7 cellular contexts compared by ENCODE assay signal in the genomic region with DNA sequence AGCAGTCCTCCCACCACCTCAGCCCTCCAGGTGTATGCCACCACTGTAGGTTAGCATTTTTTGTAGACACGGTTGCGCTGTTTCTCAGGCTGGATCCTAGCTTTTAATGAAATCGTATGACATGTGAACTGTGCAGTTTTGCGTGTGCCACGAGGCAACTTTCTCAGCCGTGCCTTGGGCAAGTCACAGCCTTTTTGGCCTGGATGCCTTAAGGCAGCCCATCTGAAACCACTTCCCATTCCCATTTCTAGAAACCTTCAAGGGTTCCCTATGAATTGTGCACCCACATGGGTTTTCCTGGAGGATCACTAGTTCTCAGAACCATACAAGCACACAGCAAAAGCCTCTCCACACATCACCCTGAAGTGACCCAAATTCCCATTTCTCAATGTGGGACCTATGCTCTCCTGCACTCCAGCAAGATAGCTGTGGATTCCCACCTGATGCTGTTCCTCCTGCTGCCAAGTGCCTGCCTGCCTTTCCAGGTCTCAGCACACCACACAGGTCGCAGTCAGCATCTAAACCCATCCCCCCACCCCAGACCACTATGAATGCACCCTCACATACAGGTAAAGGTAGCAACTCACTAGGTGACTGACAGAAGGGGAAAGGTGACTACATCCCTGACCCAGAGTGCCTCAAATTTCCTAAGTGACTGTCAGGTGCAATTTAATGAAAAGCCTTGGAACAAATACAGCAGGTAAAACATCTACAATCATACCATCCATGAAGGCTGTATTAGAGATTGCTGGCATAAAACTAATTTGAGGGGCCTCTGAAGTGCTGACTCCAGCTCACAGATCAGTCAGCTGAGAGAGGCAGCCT. TPM values are rescaled to one million over a fixed set of nuclear protein-coding genes. Genes with fewer than 3 reads are reported as not detected.
DNase-seq lines count a peak whose midpoint lies in the region; ATAC-seq and TF ChIP-seq lines count a peak whose summit lies in the region.

No MANE protein-coding gene starts in this region.

- peaks cover 33% of the 10 kb centered on the region for H3K36me3 Mint-ChIP-seq in activated T-helper 1 cell treated with anti-CD3 and anti-CD28 coated beads, Interleukin-12 subunit alpha, Interleukin-12 subunit beta, Interleukin-2, Interleukin-4 antibody, amounts not matched to agents 30 ng/mL and 10 ng/mL and 1 ng/mL, durations not matched to agents 14 hours and 24 hours and 36 hours (ENCODE audit: low read depth)
- peaks cover 16% of the 10 kb centered on the region for H3K36me3 Mint-ChIP-seq in natural killer cell

- H3K9me3 Mint-ChIP-seq in activated T-helper 1 cell treated with anti-CD3 and anti-CD28 coated beads, Interleukin-12 subunit alpha, Interleukin-12 subunit beta, Interleukin-2, Interleukin-4 antibody, amounts not matched to agents 30 ng/mL and 10 ng/mL and 1 ng/mL, durations not matched to agents 14 hours and 24 hours and 36 hours = no peaks in the 10 kb centered on the region
- H3K9me3 Mint-ChIP-seq in natural killer cell = no peaks in the 10 kb centered on the region

- peak overlapping the region; percentile 45 for H3K27ac Mint-ChIP-seq in activated T-helper 1 cell treated with anti-CD3 and anti-CD28 coated beads, Interleukin-12 subunit alpha, Interleukin-12 subunit beta, Interleukin-2, Interleukin-4 antibody, amounts not matched to agents 30 ng/mL and 10 ng/mL and 1 ng/mL, durations not matched to agents 14 hours and 24 hours and 36 hours
- peak overlapping the region; percentile 54 to 76 for H3K27ac Mint-ChIP-seq in natural killer cell

- peaks cover 3 to 46% (median 33%) of the 10 kb centered on the region in 9 donors for H3K4me1 ChIP-seq in heart right ventricle

- intact Hi-C loops in activated T-helper 1 cell treated with anti-CD3 and anti-CD28 coated beads, Interleukin-12 subunit alpha, Interleukin-12 subunit beta, Interleukin-2, Interleukin-4 antibody, amounts not matched to agents 30 ng/mL and 10 ng/mL and 1 ng/mL, durations not matched to agents 14 hours and 24 hours and 36 hours (cut with micrococcal nuclease) = loop anchor here (1.0 kb wide), 3 partner anchors 56 to 435 kb away; a partner anchor contains a TSS
- intact Hi-C loops in natural killer cell (cut with micrococcal nuclease) (loop anchor here (1.0 to 2.0 kb wide), 3 partner anchors 29 to 435 kb away; a partner anchor contains a TSS), heart right ventricle (cut with DNase I) (loop anchor here in 3 of 10 donors (5.0 to 10.0 kb wide), 3 partner anchors 43 to 435 kb away; a partner anchor contains a TSS)

- H3K9me3 ChIP-seq in heart right ventricle = no peaks in the 10 kb centered on the region

- TF ChIP-seq CTCF in natural killer cell (IDR thresholded peaks at IDR 0.05) = no peak
- no peak for TF ChIP-seq CTCF in heart right ventricle (IDR thresholded peaks at IDR 0.05)

- peak; percentile 9 for TF ChIP-seq POLR2A in GM18526 (IDR thresholded peaks at IDR 0.05; ENCODE audit: extremely low read depth, insufficient read length)

- DNase-seq in activated T-helper 1 cell treated with anti-CD3 and anti-CD28 coated beads, Interleukin-12 subunit alpha, Interleukin-12 subunit beta, Interleukin-2, Interleukin-4 antibody, amounts not matched to agents 30 ng/mL and 10 ng/mL and 1 ng/mL, durations not matched to agents 14 hours and 24 hours and 36 hours (ENCODE audit: low spot score) = no peak
- DNase-seq in natural killer cell (no peak), Ammon's horn (ENCODE audit: low spot score) (no peak), heart right ventricle (no peak)

- H3K4me3 Mint-ChIP-seq in activated T-helper 1 cell treated with anti-CD3 and anti-CD28 coated beads, Interleukin-12 subunit alpha, Interleukin-12 subunit beta, Interleukin-2, Interleukin-4 antibody, amounts not matched to agents 30 ng/mL and 10 ng/mL and 1 ng/mL, durations not matched to agents 14 hours and 24 hours and 36 hours = no peak overlapping the region
- H3K4me3 Mint-ChIP-seq in natural killer cell = no peak overlapping the region

- ATAC-seq in HG03064 (IDR thresholded peaks at IDR 0.05; ENCODE audit: low read depth, unreplicated experiment) (peak; percentile 5), natural killer cell (no peak), HG03108 (IDR thresholded peaks at IDR 0.05; ENCODE audit: unreplicated experiment) (no peak), heart right ventricle (no peak)

- H3K27ac ChIP-seq in heart right ventricle = no peak overlapping the region

- no peaks in the 10 kb centered on the region for H3K27me3 ChIP-seq in heart right ventricle

- H3K4me3 ChIP-seq in heart right ventricle = no peak overlapping the region

- peaks cover 35% of the 10 kb centered on the region for H3K4me1 Mint-ChIP-seq in activated T-helper 1 cell treated with anti-CD3 and anti-CD28 coated beads, Interleukin-12 subunit alpha, Interleukin-12 subunit beta, Interleukin-2, Interleukin-4 antibody, amounts not matched to agents 30 ng/mL and 10 ng/mL and 1 ng/mL, durations not matched to agents 14 hours and 24 hours and 36 hours (ENCODE audit: low read depth)
- H3K4me1 Mint-ChIP-seq in natural killer cell = peaks cover 5 to 11% of the 10 kb centered on the region in 2 donors

- H3K27me3 Mint-ChIP-seq in activated T-helper 1 cell treated with anti-CD3 and anti-CD28 coated beads, Interleukin-12 subunit alpha, Interleukin-12 subunit beta, Interleukin-2, Interleukin-4 antibody, amounts not matched to agents 30 ng/mL and 10 ng/mL and 1 ng/mL, durations not matched to agents 14 hours and 24 hours and 36 hours (ENCODE audit: insufficient read depth) = no peaks in the 10 kb centered on the region
- no peaks in the 10 kb centered on the region for H3K27me3 Mint-ChIP-seq in natural killer cell (ENCODE audit: low read depth in 2 of 2)

- H3K36me3 ChIP-seq in heart right ventricle = peaks cover 0 to 46% (median 24%) of the 10 kb centered on the region in 9 donors

- 70 to 73% methylated on average over 7 of the region's 7 CpGs for WGBS in heart right ventricle, 2 donors

RNA-seq across cellular contexts. Expression of a gene that starts 28.8 kb away (rescaled TPM):
- 238 and 248 TPM in 2 replicates for total RNA-seq in activated T-helper 1 cell treated with anti-CD3 and anti-CD28 coated beads, Interleukin-12 subunit alpha, Interleukin-12 subunit beta, Interleukin-2, Interleukin-4 antibody, amounts not matched to agents 30 ng/mL and 10 ng/mL and 1 ng/mL, durations not matched to agents 14 hours and 24 hours and 36 hours
- total RNA-seq in natural killer cell (10 to 100 TPM; 62.3 to 85.4 (median 72.1) TPM), heart right ventricle (10 to 100 TPM; 41.6 to 59.1 (median 47.3) TPM)
- polyA plus RNA-seq in heart right ventricle = 10 to 100 TPM; 29.0 to 55.5 TPM

RNA-seq across cellular contexts. Expression of a gene that starts 29.0 kb away (rescaled TPM):
- total RNA-seq in activated T-helper 1 cell treated with anti-CD3 and anti-CD28 coated beads, Interleukin-12 subunit alpha, Interleukin-12 subunit beta, Interleukin-2, Interleukin-4 antibody, amounts not matched to agents 30 ng/mL and 10 ng/mL and 1 ng/mL, durations not matched to agents 14 hours and 24 hours and 36 hours = 32.1 and 33.6 TPM in 2 replicates
- total RNA-seq in natural killer cell (10 to 100 TPM; 10.3 to 25.1 (median 13.0) TPM), heart right ventricle (10 to 100 TPM in 8 of 10 donors, 1 to 10 TPM in 2; 9.7 to 16.0 (median 12.9) TPM)
- 10 to 100 TPM in 1 of 2 donors, 1 to 10 TPM in 1; 6.0 to 14.1 TPM for polyA plus RNA-seq in heart right ventricle
